7 cellular contexts compared by ENCODE assay signal in the genomic region with DNA sequence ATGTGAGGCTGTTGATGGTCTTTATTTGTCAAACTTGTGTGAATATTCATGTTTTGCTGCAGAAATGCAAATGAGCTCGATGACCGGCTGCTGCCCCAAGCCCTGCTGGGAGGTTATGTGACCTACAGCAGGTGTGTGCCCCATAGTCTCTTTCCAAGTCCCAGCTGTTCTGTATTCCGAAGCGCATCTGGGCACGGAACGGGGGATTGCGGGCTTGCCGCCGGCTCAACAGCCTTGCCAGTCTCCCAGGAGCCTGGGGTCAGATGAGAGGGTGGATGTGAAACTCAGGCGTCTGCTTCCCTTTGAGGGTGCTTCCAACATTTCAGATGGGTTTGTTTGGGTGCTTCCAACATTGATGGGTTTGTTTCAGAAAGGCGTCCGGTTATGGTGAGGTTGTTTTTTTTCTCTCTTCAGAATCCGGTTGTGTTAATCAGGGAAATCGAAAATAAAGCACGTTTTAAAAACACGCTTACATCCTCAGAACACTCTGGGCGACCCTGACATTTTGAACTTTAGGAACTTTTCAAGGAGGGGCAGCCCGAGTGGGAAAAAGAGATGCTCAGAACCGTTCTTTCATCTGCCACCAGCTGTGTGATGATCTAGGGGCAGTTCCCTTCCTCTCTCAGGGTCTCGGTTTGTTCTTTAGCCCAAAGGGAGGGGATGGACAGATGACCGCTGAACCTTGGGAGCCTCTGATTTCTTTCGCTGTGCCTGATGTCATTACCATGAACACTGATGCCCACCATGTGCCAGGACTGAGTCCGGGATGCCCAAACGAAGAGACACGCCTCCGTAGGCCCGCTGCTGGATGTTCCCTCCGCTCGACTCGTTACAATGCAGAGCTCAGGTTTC. TPM values are rescaled to one million over a fixed set of nuclear protein-coding genes. Genes with fewer than 3 reads are reported as not detected.
DNase-seq lines count a peak whose midpoint lies in the region; ATAC-seq, FAIRE-seq and TF ChIP-seq lines count a peak whose summit lies in the region.

No MANE protein-coding gene starts in this region.

- dilution Hi-C loops in endothelial cell of umbilical vein (cut with MboI; ENCODE audit: extremely low pct_ligation_motif_present, low sequenced_read_pairs), result no loop called here

- TF ChIP-seq POLR2A in Peyer's patch (IDR thresholded peaks at IDR 0.05) (no peak), endothelial cell of umbilical vein (IDR thresholded peaks at IDR 0.05; ENCODE audit: low read depth, low read length) (no peak), sigmoid colon (IDR thresholded peaks at IDR 0.05) (no peak)

- H3K4me1 ChIP-seq in GM23338 (ENCODE audit: insufficient read depth) (peaks cover 22% of the 10 kb centered on the region), Peyer's patch (peaks cover 4 to 60% (median 28%) of the 10 kb centered on the region in 4 donors), endothelial cell of umbilical vein (ENCODE audit: control insufficient read depth, extremely low read depth, insufficient read depth, low read length) (peaks cover 12% of the 10 kb centered on the region), sigmoid colon (peaks cover 0 to 61% (median 58%) of the 10 kb centered on the region in 4 donors)

- peaks cover 11% of the 10 kb centered on the region for H4K20me1 ChIP-seq in GM23338 (replicated peaks; ENCODE audit: insufficient read depth)
- H4K20me1 ChIP-seq in endothelial cell of umbilical vein (replicated peaks; ENCODE audit: control insufficient read depth, extremely low read depth, insufficient read depth, low read length), result no peaks in the 10 kb centered on the region

- POLR2A ChIA-PET in endothelial cell of umbilical vein (lab: Charles Lee), result no interaction called here

- WGBS in sigmoid colon, 2 donors, result 4 to 6% methylated on average over 30 of the region's 30 CpGs

- peak overlapping the region; percentile 87 for H3K4me2 ChIP-seq in GM23338
- peak overlapping the region; percentile 34 for H3K4me2 ChIP-seq in endothelial cell of umbilical vein (ENCODE audit: insufficient read depth, low read length)

- peaks cover 4% of the 10 kb centered on the region; the same call in 2 of the 3 replicates for H3K9me3 Mint-ChIP-seq in GM23338

- no TSS peak for BruUV-seq in endothelial cell of umbilical vein (replicated peaks; lab: Mats Ljungman, UMichigan)

- H3K27ac ChIP-seq in GM23338 (ENCODE audit: low read depth), result no peak overlapping the region
- peak overlapping the region in 1 of 4 donors; percentile 49 for H3K27ac ChIP-seq in Peyer's patch
- no peak overlapping the region for H3K27ac ChIP-seq in endothelial cell of umbilical vein (ENCODE audit: insufficient read depth, low read depth, low read length)
- H3K27ac ChIP-seq in sigmoid colon, result no peak overlapping the region

- H3K36me3 ChIP-seq in GM23338 (ENCODE audit: insufficient read depth), result no peaks in the 10 kb centered on the region
- no peaks in the 10 kb centered on the region for H3K36me3 ChIP-seq in Peyer's patch
- no peaks in the 10 kb centered on the region for H3K36me3 ChIP-seq in endothelial cell of umbilical vein (ENCODE audit: control insufficient read depth in 2 of 2, extremely low read depth in 1 of 2, insufficient read depth in 2 of 2, low read length in 2 of 2)
- H3K36me3 ChIP-seq in sigmoid colon, result no peaks in the 10 kb centered on the region

- intact Hi-C loops in endothelial cell of umbilical vein (cut with micrococcal nuclease), result no loop called here
- intact Hi-C loops in sigmoid colon (cut with DNase I), result loop anchor here (1.0 kb wide), 1 partner anchor 28 kb away; no protein-coding TSS in a partner anchor

- 0 out of 2 replicates have a peak overlapping the region, but pooled peaks have one; percentile 66 for H2AFZ ChIP-seq in GM23338
- no peak overlapping the region for H2AFZ ChIP-seq in endothelial cell of umbilical vein (ENCODE audit: low read depth, low read length)

- no peak for TF ChIP-seq EP300 in sigmoid colon (IDR thresholded peaks at IDR 0.05)

- no peaks in the 10 kb centered on the region for H3K9me3 ChIP-seq in Peyer's patch
- no peaks in the 10 kb centered on the region for H3K9me3 ChIP-seq in endothelial cell of umbilical vein (replicated peaks; ENCODE audit: control insufficient read depth, insufficient read depth, low read length)
- H3K9me3 ChIP-seq in sigmoid colon, result no peaks in the 10 kb centered on the region

- peak overlapping the region; percentile 67 for H3K4me3 Mint-ChIP-seq in GM23338

- no peak for TF ChIP-seq CTCF in GM23338 (conservative IDR thresholded peaks at IDR 0.05; ENCODE audit: low read depth in 2 of 2)
- TF ChIP-seq CTCF in Peyer's patch (IDR thresholded peaks at IDR 0.05), result no peak
- no peak for TF ChIP-seq CTCF in endothelial cell of umbilical vein (IDR thresholded peaks at IDR 0.05; ENCODE audit: extremely low read depth in 1 of 2, insufficient read depth in 1 of 2, low read depth in 1 of 2, low read length in 2 of 2)
- no peak for TF ChIP-seq CTCF in sigmoid colon (IDR thresholded peaks at IDR 0.05)

- FAIRE-seq in endothelial cell of umbilical vein (lab: Jason Lieb, UNC), result peak; percentile 46

- no peaks in the 10 kb centered on the region for H3K9me1 ChIP-seq in endothelial cell of umbilical vein (replicated peaks; ENCODE audit: control insufficient read depth, extremely low read depth, insufficient read depth, low read length)

- ATAC-seq in GM23338, result peak; percentile 0; the same call in 1 of the 3 replicates

- no peak overlapping the region for H3K27ac Mint-ChIP-seq in GM23338

- peak overlapping the region; percentile 72 for H3K4me3 ChIP-seq in GM23338
- H3K4me3 ChIP-seq in Peyer's patch, result peak overlapping the region; percentile 23 to 52 (median 48)
- peak overlapping the region in 1 of 3 experiments; percentile 18 for H3K4me3 ChIP-seq in endothelial cell of umbilical vein (replicated peaks in 1 of 3; ENCODE audit: insufficient read depth in 1 of 3, low read depth in 1 of 3, low read length in 3 of 3)
- peak overlapping the region in 3 of 4 donors; percentile 22 to 30 (median 30) for H3K4me3 ChIP-seq in sigmoid colon

- H3K79me2 ChIP-seq in GM23338 (replicated peaks; ENCODE audit: insufficient read depth) (no peaks in the 10 kb centered on the region), endothelial cell of umbilical vein (ENCODE audit: control insufficient read depth, insufficient read depth, low read length) (no peaks in the 10 kb centered on the region)

- no peak overlapping the region for H3K9ac ChIP-seq in endothelial cell of umbilical vein (replicated peaks; ENCODE audit: extremely low read depth, insufficient read depth, low read length)

- CTCF ChIA-PET in endothelial cell of umbilical vein (lab: Charles Lee), result interaction anchor here (0.6 to 3.4 kb wide), 27 partner anchors 12 to 371 kb away, joined by 3 to 29 read pairs (median 5); a partner anchor contains a TSS

- peaks cover 93% of the 10 kb centered on the region for H3K27me3 Mint-ChIP-seq in GM23338 (ENCODE audit: insufficient read depth, low read depth, poor library complexity)

- H3K27me3 ChIP-seq in GM23338 (ENCODE audit: insufficient read depth) (peaks cover 100% of the 10 kb centered on the region), Peyer's patch (peaks cover 0 to 47% of the 10 kb centered on the region in 2 donors), endothelial cell of umbilical vein (ENCODE audit: control insufficient read depth in 2 of 2, insufficient read depth in 2 of 2, low read length in 2 of 2) (peaks cover 44 to 52% of the 10 kb centered on the region in 2 experiments), sigmoid colon (peaks cover 50 to 72% (median 69%) of the 10 kb centered on the region in 3 donors)

- in situ Hi-C loops in ACHN (cut with HindIII; ENCODE audit: low pct_ligation_motif_present, low pct_unique_long_range_greater_than_20kb, low sequenced_read_pairs), result no loop called here

- no peaks in the 10 kb centered on the region; the same call in 2 of the 3 replicates for H3K36me3 Mint-ChIP-seq in GM23338 (ENCODE audit: low read depth)

- peak; percentile 54 for DNase-seq in GM23338 (ENCODE audit: low spot score)
- peak in 1 of 3 donors; percentile 49 for DNase-seq in Peyer's patch
- DNase-seq in endothelial cell of umbilical vein (ENCODE audit: low read depth, low spot score), result peak; percentile 21
- DNase-seq in sigmoid colon, result no peak
- DNase-seq in DMS79 treated with DMSO at 0.1 percent for 48 hours (lab: John Stamatoyannopoulos, UW), result no peak
- no peak for DNase-seq in globus pallidus (ENCODE audit: low spot score)
- no peak for DNase-seq in ACHN

- 0 out of 2 replicates have a peak, but pooled peaks cover 11% of the 10 kb centered on the region for H3F3A ChIP-seq in GM23338 (replicated peaks; ENCODE audit: low read depth)

- H3K4me1 Mint-ChIP-seq in GM23338, result peaks cover 26% of the 10 kb centered on the region

- H3K9me2 ChIP-seq in GM23338 (ENCODE audit: insufficient read depth), result no peaks in the 10 kb centered on the region

TF ChIP-seq in GM23338, 12 proteins besides CTCF, POLR2A, EP300 and RAD21:
- TF ChIP-seq EZH2 (IDR thresholded peaks at IDR 0.05; ENCODE audit: low read depth, unreplicated experiment) (peak; percentile 57), ZNF331 (CRISPR knock-in tag; IDR thresholded peaks at IDR 0.05; ENCODE audit: low read depth) (no peak)

TF ChIP-seq in endothelial cell of umbilical vein, 7 proteins besides CTCF, POLR2A, EP300 and RAD21 (continues in another document):
- no peak for TF ChIP-seq EZH2 (IDR thresholded peaks at IDR 0.05; ENCODE audit: borderline replicate concordance, low read depth, low read length, severe bottlenecking)
- TF ChIP-seq JUN (IDR thresholded peaks at IDR 0.05; ENCODE audit: borderline replicate concordance, insufficient read depth, insufficient read length, low read depth), result no peak
- no peak for TF ChIP-seq POLR2AphosphoS5 (IDR thresholded peaks at IDR 0.05; ENCODE audit: insufficient read depth, low read depth, low read length)
- no peak for TF ChIP-seq GATA2 (IDR thresholded peaks at IDR 0.05; ENCODE audit: insufficient read depth, insufficient read length, low read depth, low read length)
- no peak for TF ChIP-seq FOS (IDR thresholded peaks at IDR 0.05; ENCODE audit: borderline replicate concordance, insufficient read depth, low read length)
- no peak for TF ChIP-seq MYC (IDR thresholded peaks at IDR 0.05; ENCODE audit: low read depth, low read length)

RNA-seq across cellular contexts. Expression of a gene that starts 47.8 kb away (rescaled TPM):
- 49.1 and 54.2 TPM in 2 replicates for total RNA-seq in GM23338 (2014; rRNA removed; shearing (Covaris generic))
- 71.5 and 83.8 TPM in 2 replicates for polyA plus RNA-seq in GM23338 (2016; fragmentation: Nextera tagmentation; extraction: Ambion mirVana)
- total RNA-seq in Peyer's patch, result 10 to 100 TPM; 18.0 to 38.8 (median 31.2) TPM
- total RNA-seq in endothelial cell of umbilical vein, result 53.7 and 57.3 TPM in 2 replicates
- polyA plus RNA-seq in endothelial cell of umbilical vein, result 37.0 and 46.7 TPM in 2 replicates
- polyA plus RNA-seq in endothelial cell of umbilical vein (2011; cell fraction: cytosol; rRNA removed), result 51.2 and 52.4 TPM in 2 replicates
- polyA plus RNA-seq in endothelial cell of umbilical vein (2011; cell fraction: nucleus; rRNA removed), result 52.2 and 59.6 TPM in 2 replicates
- 78.2 and 107 TPM in 2 replicates for polyA plus RNA-seq in endothelial cell of umbilical vein (2012)
- polyA minus RNA-seq in endothelial cell of umbilical vein, result 24.3 and 25.3 TPM in 2 replicates
- polyA minus RNA-seq in endothelial cell of umbilical vein (2011; cell fraction: cytosol; rRNA and poly(A)+ RNA removed), result 18.4 TPM
- polyA minus RNA-seq in endothelial cell of umbilical vein (2011; cell fraction: nucleus; rRNA and poly(A)+ RNA removed), result 20.9 and 22.9 TPM in 2 replicates
- 10 to 100 TPM; 55.9 to 80.1 (median 62.8) TPM for total RNA-seq in sigmoid colon
- polyA plus RNA-seq in sigmoid colon, result 10 to 100 TPM; 30.8 to 34.7 (median 34.2) TPM

Comparison
In these comparisons a context has a peak if more than half of its experiments do, and no peak if none do; other contexts are left out.
1. DNase-seq: peak in GM23338 (single experiment) and endothelial cell of umbilical vein (single experiment); none in sigmoid colon (single experiment), DMS79 treated with DMSO at 0.1 percent for 48 hours (single experiment), globus pallidus (single experiment) and ACHN (single experiment).